In genomic region chr11:962743-963142, GRCh38 we compare ENCODE assay signal across 14 cellular contexts.
"Had no signal": no experiment of that assay in that cellular context is flagged by ENCODE, and none has a peak within 500 bp of the region (broad histone marks: within the 10 kb centered on the region; RNA-seq: fewer than 3 reads in every experiment).

No MANE protein-coding gene starts in this region.

- H3K9me3 Mint-ChIP-seq: effector memory CD8-positive, alpha-beta T cell; naive thymus-derived CD8-positive, alpha-beta T cell had no signal

- H3K27ac Mint-ChIP-seq: effector memory CD8-positive, alpha-beta T cell had no signal

- H3K9me3 ChIP-seq: neutrophil, right atrium auricular region, sigmoid colon had no signal

- H3K27me3 ChIP-seq: foreskin keratinocyte, neutrophil, right atrium auricular region, sigmoid colon had no signal

- DNase-seq: effector memory CD8-positive, alpha-beta T cell; foreskin keratinocyte; head of caudate nucleus; hypothalamus; islet precursor cell; mammary epithelial cell; sigmoid colon; stimulated activated CD4-positive, alpha-beta T cell treated with anti-CD3 and anti-CD28 coated beads, Interleukin-2, amount 100 ng/mL, for 48 hours; stimulated activated naive CD4-positive, alpha-beta T cell treated with Interleukin-2 at 50 U/mL for 16 hours; trophoblast cell had no signal

- H3K4me2 ChIP-seq: smooth muscle cell had no signal

- H3K27ac ChIP-seq: foreskin keratinocyte, neutrophil, right atrium auricular region, sigmoid colon had no signal

- H3K27me3 Mint-ChIP-seq: effector memory CD8-positive, alpha-beta T cell; naive thymus-derived CD8-positive, alpha-beta T cell had no signal
